ENCODE assay signal across 10 cellular contexts in the genomic region with DNA sequence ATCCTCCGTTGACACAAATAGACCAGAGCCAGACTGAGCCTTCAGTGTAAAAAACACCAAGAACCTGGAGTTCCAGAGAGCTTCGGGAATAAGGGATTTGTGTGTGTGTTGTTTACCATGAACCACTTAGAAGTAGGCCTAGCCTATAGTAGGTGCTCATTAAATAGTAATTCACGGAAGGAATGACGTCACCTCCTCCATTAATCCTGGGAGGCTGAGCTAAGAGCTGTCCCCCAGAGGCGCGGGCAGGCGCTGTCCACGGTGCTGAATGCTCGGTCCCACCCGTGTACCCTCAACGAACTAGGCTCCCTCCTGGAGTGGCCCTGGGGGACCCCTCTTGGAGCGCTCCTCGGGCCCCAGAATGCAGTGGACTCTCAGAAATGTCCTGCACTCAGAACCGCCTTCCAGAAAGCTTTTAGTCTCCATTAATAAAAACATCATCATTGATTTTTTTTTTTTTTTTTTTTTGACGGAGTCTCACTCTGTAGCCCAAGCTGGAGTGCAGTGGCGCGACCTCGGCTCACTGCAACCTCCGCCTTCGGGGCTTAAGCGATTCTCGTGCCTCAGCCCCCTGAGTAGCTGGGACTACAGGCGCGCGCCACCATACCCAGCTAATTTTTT. TPM values are rescaled to one million over a fixed set of nuclear protein-coding genes. Genes with fewer than 3 reads are reported as not detected.
DNase-seq lines count a peak whose midpoint lies in the region; ATAC-seq, FAIRE-seq and TF ChIP-seq lines count a peak whose summit lies in the region.
"Had no signal": no experiment of that assay in that cellular context is flagged by ENCODE, and none has a peak within 500 bp of the region (broad histone marks: within the 10 kb centered on the region; RNA-seq: fewer than 3 reads in every experiment).

No MANE protein-coding gene starts in this region.

- SMC1A ChIA-PET in GM12878 (lab: Charles Lee; ENCODE audit: uncharacterized antibody, unreplicated experiment) = interaction anchor here (0.8 kb wide), 2 partner anchors 73 to 103 kb away, joined by 3 to 5 read pairs; no protein-coding TSS in a partner anchor

- no peaks in the 10 kb centered on the region for H3F3A ChIP-seq in PC-3 (ENCODE audit: low read length, unreplicated experiment)

- FAIRE-seq in GM12878 (lab: Jason Lieb, UNC) = no peak

- TF ChIP-seq RAD21 in GM12878 (IDR thresholded peaks at IDR 0.05; ENCODE audit: insufficient read depth, low read depth, low read length) = no peak

- H3K27me3 Mint-ChIP-seq in natural killer cell (ENCODE audit: low read depth in 2 of 2) = peaks cover 12 to 45% of the 10 kb centered on the region in 2 donors

- H3K27ac Mint-ChIP-seq in natural killer cell = no peak overlapping the region
- H3K27ac Mint-ChIP-seq: brain, nephron had no signal

- H3K9ac ChIP-seq in PC-3 (ENCODE audit: low read length) = no peak overlapping the region
- H3K9ac ChIP-seq in GM12878 (ENCODE audit: control insufficient read depth, insufficient read depth, low read length) = no peak overlapping the region

- H3K4me1 ChIP-seq in PC-3 (ENCODE audit: insufficient read depth, low read length) = peaks cover 20% of the 10 kb centered on the region
- H3K4me1 ChIP-seq in GM12878 (ENCODE audit: control insufficient read depth, insufficient read depth, low read length) = peaks cover 5% of the 10 kb centered on the region; the same call in 1 of the 2 replicates
- H3K4me1 ChIP-seq in esophagus squamous epithelium = peaks cover 5 to 23% (median 5%) of the 10 kb centered on the region in 3 donors

- H2AFZ ChIP-seq in PC-3 (ENCODE audit: low read length) (no peak overlapping the region), GM12878 (ENCODE audit: control insufficient read depth, low read depth, low read length) (no peak overlapping the region)

- TF ChIP-seq EP300 in GM12878 (IDR thresholded peaks at IDR 0.05; ENCODE audit: borderline replicate concordance in 1 of 2, control insufficient read depth in 1 of 2, low read depth in 2 of 2, low read length in 2 of 2) = no peak

- CTCF ChIA-PET in PC-3 (lab: Charles Lee) (interaction anchor here (0.6 to 0.7 kb wide), 2 partner anchors 19 to 78 kb away, joined by 3 to 5 read pairs; no protein-coding TSS in a partner anchor), GM12878 (lab: Yijun Ruan, JAX) (interaction anchor here (1.1 to 1.2 kb wide), 2 partner anchors 23 to 174 kb away, joined by 4 read pairs; no protein-coding TSS in a partner anchor)

- no peak overlapping the region for H3K4me2 ChIP-seq in PC-3 (ENCODE audit: low read length)
- no peak overlapping the region for H3K4me2 ChIP-seq in GM12878 (ENCODE audit: control insufficient read depth, insufficient read depth)

- H3K9me3 Mint-ChIP-seq in natural killer cell = no peaks in the 10 kb centered on the region
- H3K9me3 Mint-ChIP-seq: nephron had no signal

- H3K79me2 ChIP-seq in PC-3 (ENCODE audit: low read length) = no peaks in the 10 kb centered on the region
- no peaks in the 10 kb centered on the region for H3K79me2 ChIP-seq in GM12878 (ENCODE audit: control insufficient read depth, insufficient read depth, low read length)

- H3K36me3 Mint-ChIP-seq in natural killer cell = no peaks in the 10 kb centered on the region

- no peaks in the 10 kb centered on the region for H4K20me1 ChIP-seq in PC-3 (ENCODE audit: low read length)
- no peaks in the 10 kb centered on the region for H4K20me1 ChIP-seq in GM12878 (ENCODE audit: control insufficient read depth, insufficient read depth)

- no peaks in the 10 kb centered on the region for H3K36me3 ChIP-seq in GM06990 (ENCODE audit: control insufficient read depth, insufficient read depth, low read length)
- H3K36me3 ChIP-seq in PC-3 (ENCODE audit: low read depth, low read length) = no peaks in the 10 kb centered on the region
- H3K36me3 ChIP-seq in GM12878 (ENCODE audit: control insufficient read depth in 2 of 2, insufficient read depth in 2 of 2, low read length in 1 of 2) = no peaks in the 10 kb centered on the region
- no peaks in the 10 kb centered on the region for H3K36me3 ChIP-seq in esophagus squamous epithelium

- intact Hi-C loops in PC-3 (cut with micrococcal nuclease) (no loop called here), GM12878 (cut with micrococcal nuclease; ENCODE audit: unreplicated experiment) (no loop called here), natural killer cell (cut with micrococcal nuclease) (no loop called here), esophagus squamous epithelium (cut with DNase I) (no loop called here)

- no peaks in the 10 kb centered on the region for H3K9me2 ChIP-seq in PC-3 (replicated peaks; ENCODE audit: low read length)

- no TSS peak for BruUV-seq in PC-3 (replicated peaks; lab: Mats Ljungman, UMichigan)
- BruUV-seq in GM12878 (replicated peaks; lab: Mats Ljungman, UMichigan) = no TSS peak

- no peak for TF ChIP-seq POLR2A in GM12878 (IDR thresholded peaks at IDR 0.05; ENCODE audit: low read depth, low read length)
- no peak for TF ChIP-seq POLR2A in esophagus squamous epithelium (IDR thresholded peaks at IDR 0.05)

- H3K4me3 Mint-ChIP-seq in natural killer cell = no peak overlapping the region
- H3K4me3 Mint-ChIP-seq: nephron had no signal

- H3K27me3 ChIP-seq in GM06990 (replicated peaks; ENCODE audit: control insufficient read depth, insufficient read depth, low read length) (no peaks in the 10 kb centered on the region; the same call in none of the 2 replicates), PC-3 (ENCODE audit: low read length) (peaks cover 17% of the 10 kb centered on the region), GM12878 (replicated peaks in 1 of 2; ENCODE audit: control insufficient read depth in 2 of 2, insufficient read depth in 2 of 2, low read length in 1 of 2) (peaks cover 0 to 8% of the 10 kb centered on the region in 2 experiments), esophagus squamous epithelium (peaks cover under 1 to 100% (median 9%) of the 10 kb centered on the region in 4 donors)

- H3K4me3 ChIP-seq in GM06990 (replicated peaks; ENCODE audit: low read depth, low read length) (no peak overlapping the region), PC-3 (ENCODE audit: low read length) (no peak overlapping the region), GM12878 (no peak overlapping the region), esophagus squamous epithelium (no peak overlapping the region)

- TF ChIP-seq CTCF in GM06990 (IDR thresholded peaks at IDR 0.05; ENCODE audit: insufficient read depth, low read length, poor library complexity, severe bottlenecking) = no peak
- TF ChIP-seq CTCF in PC-3 (conservative IDR thresholded peaks at IDR 0.05; ENCODE audit: low read depth, low read length) = no peak
- no peak for TF ChIP-seq CTCF in GM12878 (IDR thresholded peaks at IDR 0.05 in 2 of 3, conservative IDR thresholded peaks at IDR 0.05 in 1 of 3; ENCODE audit: control insufficient read depth in 2 of 3, extremely low read depth in 1 of 3, insufficient read depth in 1 of 3, low read depth in 3 of 3, low read length in 3 of 3)
- no peak for TF ChIP-seq CTCF in natural killer cell (IDR thresholded peaks at IDR 0.05)
- TF ChIP-seq CTCF in esophagus squamous epithelium (IDR thresholded peaks at IDR 0.05) = no peak

- ATAC-seq in PC-3 (no peak), GM12878 (peak; percentile 55), natural killer cell (no peak), HG03469 (IDR thresholded peaks at IDR 0.05; ENCODE audit: unreplicated experiment) (no peak), GM21381 (IDR thresholded peaks at IDR 0.05; ENCODE audit: unreplicated experiment) (no peak)

- H3K4me1 Mint-ChIP-seq in natural killer cell = peaks cover 22 to 38% of the 10 kb centered on the region in 2 donors
- H3K4me1 Mint-ChIP-seq: nephron had no signal

- POLR2A ChIA-PET in PC-3 (lab: Charles Lee; ENCODE audit: unreplicated experiment) = no interaction called here
- POLR2A ChIA-PET in GM12878 (lab: Charles Lee) = interaction anchor here (0.6 kb wide), 1 partner anchor 253 kb away, joined by 3 read pairs; no protein-coding TSS in a partner anchor

- in situ Hi-C loops in GM12878 (cut with MboI) = no loop called here

- RAD21 ChIA-PET in GM12878 (lab: Charles Lee; ENCODE audit: unreplicated experiment) = no interaction called here

- peak; percentile 30 for DNase-seq in GM06990 (ENCODE audit: extremely low read depth, insufficient read length)
- peak; percentile 25 for DNase-seq in PC-3
- DNase-seq in GM12878 (ENCODE audit: low read depth, low spot score) = no peak
- peak; percentile 53 for DNase-seq in natural killer cell
- DNase-seq in esophagus squamous epithelium (lab: John Stamatoyannopoulos, UW) = no peak
- no peak for DNase-seq in globus pallidus (ENCODE audit: low spot score)

- 44% methylated on average over 24 of the region's 25 CpGs for WGBS in GM12878 (ENCODE audit: insufficient coverage, insufficient replicate concordance, low lambda C conversion rate, missing lambda C conversion rate)
- 54 to 56% methylated on average over 24 to 25 of the region's 25 CpGs for WGBS in esophagus squamous epithelium, 2 donors

- H3K9me3 ChIP-seq in PC-3 (ENCODE audit: low read length) (no peaks in the 10 kb centered on the region), GM12878 (replicated peaks; ENCODE audit: control insufficient read depth, insufficient read depth, low read length) (no peaks in the 10 kb centered on the region), esophagus squamous epithelium (no peaks in the 10 kb centered on the region)

- H3K27ac ChIP-seq in PC-3 (ENCODE audit: low read length) (no peak overlapping the region), GM12878 (ENCODE audit: control insufficient read depth, insufficient read depth) (no peak overlapping the region), esophagus squamous epithelium (no peak overlapping the region)

RNA-seq across cellular contexts. Expression of a gene that starts 6.5 kb away (rescaled TPM):
- total RNA-seq in PC-3 (2014; rRNA removed) = not detected in 2 replicates
- total RNA-seq in GM12878 (2013; cell fraction: nucleolus; rRNA removed) = 0.07 and 0.35 TPM in 2 replicates
- under 0.01 and 0.17 TPM in 2 replicates for total RNA-seq in GM12878 (2014; rRNA removed)
- total RNA-seq in GM12878 (2014; rRNA removed; fragmentation: Illumina TruSeq; extraction: Trizol) = 0.04 and 0.05 TPM in 2 replicates
- 0.08 and 0.48 TPM in 2 replicates for total RNA-seq in GM12878 (2021)
- polyA plus RNA-seq in GM12878 (2011; ENCODE audit: low read depth) = 0.08 TPM
- 0.10 and 0.12 TPM in 2 replicates for polyA plus RNA-seq in GM12878 (2011; rRNA removed)
- polyA plus RNA-seq in GM12878 (2011; cell fraction: cytosol; rRNA removed) = 0.08 and 0.10 TPM in 2 replicates
- 0.31 and 0.79 TPM in 2 replicates for polyA plus RNA-seq in GM12878 (2011; cell fraction: nucleus; rRNA removed)
- 0.22 and 0.24 TPM in 2 replicates for polyA plus RNA-seq in GM12878 (2012)
- polyA plus RNA-seq in GM12878 (2014; fragmentation: Illumina TruSeq; extraction: Trizol) = 0.05 and 0.18 TPM in 2 replicates
- under 1 TPM in 1 of 2 experiments, not detected in 1; under 0.01 TPM for polyA plus RNA-seq in GM12878 (2014; fragmentation: Nextera tagmentation; extraction: Ambion mirVana)
- 0.09 and 0.13 TPM in 2 replicates for polyA plus RNA-seq in GM12878 (2014; rRNA removed)
- polyA plus RNA-seq in GM12878 (2016; fragmentation: Nextera tagmentation; extraction: Ambion mirVana) = under 1 TPM; 0.16 to 0.23 TPM
- polyA minus RNA-seq in GM12878 (2011; rRNA and poly(A)+ RNA removed) = 0.07 and 0.10 TPM in 2 replicates
- not detected in 2 replicates for polyA minus RNA-seq in GM12878 (2011; cell fraction: cytosol; rRNA and poly(A)+ RNA removed)
- 0.29 and 0.36 TPM in 2 replicates for polyA minus RNA-seq in GM12878 (2011; cell fraction: nucleus; rRNA and poly(A)+ RNA removed)
- not detected for total RNA-seq in natural killer cell
- under 1 TPM in 2 of 4 donors, not detected in 2; 0.06 to 0.22 TPM for total RNA-seq in esophagus squamous epithelium

RNA-seq across cellular contexts. Expression of a gene that starts 37.7 kb away (rescaled TPM):
- total RNA-seq in PC-3 (2014; rRNA removed) (25.4 and 30.2 TPM in 2 replicates), GM12878 (2014; rRNA removed) (13.8 and 14.6 TPM in 2 replicates), GM12878 (2014; rRNA removed; fragmentation: Illumina TruSeq; extraction: Trizol) (6.4 and 6.6 TPM in 2 replicates), GM12878 (2021) (63.9 and 65.3 TPM in 2 replicates), natural killer cell (10 to 100 TPM; 41.0 to 59.4 (median 45.8) TPM), esophagus squamous epithelium (10 to 100 TPM in 3 of 4 donors, 1 to 10 TPM in 1; 4.8 to 16.3 (median 11.4) TPM)
- total RNA-seq in GM12878 (2013; cell fraction: nucleolus; rRNA removed) = 18.5 and 19.7 TPM in 2 replicates
- 14.1 TPM for polyA plus RNA-seq in GM12878 (2011; ENCODE audit: low read depth)
- polyA plus RNA-seq in GM12878 (2011; rRNA removed) (1.9 and 6.6 TPM in 2 replicates), GM12878 (2014; fragmentation: Illumina TruSeq; extraction: Trizol) (2.9 and 16.8 TPM in 2 replicates), GM12878 (2014; fragmentation: Nextera tagmentation; extraction: Ambion mirVana) (1 to 10 TPM; 2.1 to 3.4 TPM), GM12878 (2014; rRNA removed) (15.5 and 22.2 TPM in 2 replicates), GM12878 (2016; fragmentation: Nextera tagmentation; extraction: Ambion mirVana) (10 to 100 TPM; 26.5 to 31.8 TPM)
- 17.1 and 17.3 TPM in 2 replicates for polyA plus RNA-seq in GM12878 (2011; cell fraction: cytosol; rRNA removed)
- polyA plus RNA-seq in GM12878 (2011; cell fraction: nucleus; rRNA removed) = 26.6 and 44.9 TPM in 2 replicates
- polyA plus RNA-seq in GM12878 (2012) = 60.1 and 64.9 TPM in 2 replicates
- polyA minus RNA-seq in GM12878 (2011; rRNA and poly(A)+ RNA removed) = 34.7 and 45.5 TPM in 2 replicates
- 41.9 and 52.7 TPM in 2 replicates for polyA minus RNA-seq in GM12878 (2011; cell fraction: cytosol; rRNA and poly(A)+ RNA removed)
- 9.9 and 19.7 TPM in 2 replicates for polyA minus RNA-seq in GM12878 (2011; cell fraction: nucleus; rRNA and poly(A)+ RNA removed)

Comparison
In these comparisons a context has a peak if more than half of its experiments do, and no peak if none do; other contexts are left out.
1. DNase-seq: peak in GM06990 (single experiment), PC-3 (single experiment) and natural killer cell (single experiment); none in GM12878 (single experiment), esophagus squamous epithelium (single experiment) and globus pallidus (single experiment).